1 cellular context compared by ENCODE assay signal in the genomic region with DNA sequence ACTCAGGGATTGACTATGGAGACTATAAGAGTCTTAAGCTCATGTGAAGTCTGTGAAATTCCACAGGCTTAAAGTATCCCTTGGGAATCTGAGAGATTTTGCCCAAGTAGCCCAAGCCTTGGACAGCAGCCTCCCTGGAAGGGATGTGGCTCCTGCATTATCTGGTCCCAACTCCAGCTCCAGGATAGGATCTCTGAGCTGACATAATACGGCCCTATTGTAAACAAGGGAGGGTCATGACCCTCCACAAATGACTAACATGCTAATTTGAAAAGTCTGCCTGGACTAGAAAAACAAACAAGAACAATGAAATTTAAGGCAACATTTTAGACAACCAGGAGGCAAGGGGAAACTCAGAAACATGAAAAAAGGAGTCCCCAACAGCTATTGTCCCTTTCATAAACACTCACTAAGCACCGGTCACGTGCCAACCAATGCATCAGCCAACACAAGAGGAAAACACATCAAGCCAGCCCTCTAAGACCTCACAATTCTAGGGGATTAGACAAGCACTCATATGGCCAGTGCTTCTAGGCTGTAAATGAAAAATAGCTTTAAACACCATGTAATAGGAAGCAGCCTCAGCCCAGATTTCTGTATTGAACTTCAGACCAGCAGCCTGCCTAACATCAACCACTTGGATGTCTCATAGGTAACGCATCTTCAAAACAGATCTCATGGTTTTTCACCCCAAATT.
TF ChIP-seq lines count a peak whose summit lies in the region.

No MANE protein-coding gene starts in this region.

TF ChIP-seq in GM23338, 12 proteins besides CTCF, POLR2A, EP300 and RAD21 (continued from another document):
- TF ChIP-seq, protein P1, sequence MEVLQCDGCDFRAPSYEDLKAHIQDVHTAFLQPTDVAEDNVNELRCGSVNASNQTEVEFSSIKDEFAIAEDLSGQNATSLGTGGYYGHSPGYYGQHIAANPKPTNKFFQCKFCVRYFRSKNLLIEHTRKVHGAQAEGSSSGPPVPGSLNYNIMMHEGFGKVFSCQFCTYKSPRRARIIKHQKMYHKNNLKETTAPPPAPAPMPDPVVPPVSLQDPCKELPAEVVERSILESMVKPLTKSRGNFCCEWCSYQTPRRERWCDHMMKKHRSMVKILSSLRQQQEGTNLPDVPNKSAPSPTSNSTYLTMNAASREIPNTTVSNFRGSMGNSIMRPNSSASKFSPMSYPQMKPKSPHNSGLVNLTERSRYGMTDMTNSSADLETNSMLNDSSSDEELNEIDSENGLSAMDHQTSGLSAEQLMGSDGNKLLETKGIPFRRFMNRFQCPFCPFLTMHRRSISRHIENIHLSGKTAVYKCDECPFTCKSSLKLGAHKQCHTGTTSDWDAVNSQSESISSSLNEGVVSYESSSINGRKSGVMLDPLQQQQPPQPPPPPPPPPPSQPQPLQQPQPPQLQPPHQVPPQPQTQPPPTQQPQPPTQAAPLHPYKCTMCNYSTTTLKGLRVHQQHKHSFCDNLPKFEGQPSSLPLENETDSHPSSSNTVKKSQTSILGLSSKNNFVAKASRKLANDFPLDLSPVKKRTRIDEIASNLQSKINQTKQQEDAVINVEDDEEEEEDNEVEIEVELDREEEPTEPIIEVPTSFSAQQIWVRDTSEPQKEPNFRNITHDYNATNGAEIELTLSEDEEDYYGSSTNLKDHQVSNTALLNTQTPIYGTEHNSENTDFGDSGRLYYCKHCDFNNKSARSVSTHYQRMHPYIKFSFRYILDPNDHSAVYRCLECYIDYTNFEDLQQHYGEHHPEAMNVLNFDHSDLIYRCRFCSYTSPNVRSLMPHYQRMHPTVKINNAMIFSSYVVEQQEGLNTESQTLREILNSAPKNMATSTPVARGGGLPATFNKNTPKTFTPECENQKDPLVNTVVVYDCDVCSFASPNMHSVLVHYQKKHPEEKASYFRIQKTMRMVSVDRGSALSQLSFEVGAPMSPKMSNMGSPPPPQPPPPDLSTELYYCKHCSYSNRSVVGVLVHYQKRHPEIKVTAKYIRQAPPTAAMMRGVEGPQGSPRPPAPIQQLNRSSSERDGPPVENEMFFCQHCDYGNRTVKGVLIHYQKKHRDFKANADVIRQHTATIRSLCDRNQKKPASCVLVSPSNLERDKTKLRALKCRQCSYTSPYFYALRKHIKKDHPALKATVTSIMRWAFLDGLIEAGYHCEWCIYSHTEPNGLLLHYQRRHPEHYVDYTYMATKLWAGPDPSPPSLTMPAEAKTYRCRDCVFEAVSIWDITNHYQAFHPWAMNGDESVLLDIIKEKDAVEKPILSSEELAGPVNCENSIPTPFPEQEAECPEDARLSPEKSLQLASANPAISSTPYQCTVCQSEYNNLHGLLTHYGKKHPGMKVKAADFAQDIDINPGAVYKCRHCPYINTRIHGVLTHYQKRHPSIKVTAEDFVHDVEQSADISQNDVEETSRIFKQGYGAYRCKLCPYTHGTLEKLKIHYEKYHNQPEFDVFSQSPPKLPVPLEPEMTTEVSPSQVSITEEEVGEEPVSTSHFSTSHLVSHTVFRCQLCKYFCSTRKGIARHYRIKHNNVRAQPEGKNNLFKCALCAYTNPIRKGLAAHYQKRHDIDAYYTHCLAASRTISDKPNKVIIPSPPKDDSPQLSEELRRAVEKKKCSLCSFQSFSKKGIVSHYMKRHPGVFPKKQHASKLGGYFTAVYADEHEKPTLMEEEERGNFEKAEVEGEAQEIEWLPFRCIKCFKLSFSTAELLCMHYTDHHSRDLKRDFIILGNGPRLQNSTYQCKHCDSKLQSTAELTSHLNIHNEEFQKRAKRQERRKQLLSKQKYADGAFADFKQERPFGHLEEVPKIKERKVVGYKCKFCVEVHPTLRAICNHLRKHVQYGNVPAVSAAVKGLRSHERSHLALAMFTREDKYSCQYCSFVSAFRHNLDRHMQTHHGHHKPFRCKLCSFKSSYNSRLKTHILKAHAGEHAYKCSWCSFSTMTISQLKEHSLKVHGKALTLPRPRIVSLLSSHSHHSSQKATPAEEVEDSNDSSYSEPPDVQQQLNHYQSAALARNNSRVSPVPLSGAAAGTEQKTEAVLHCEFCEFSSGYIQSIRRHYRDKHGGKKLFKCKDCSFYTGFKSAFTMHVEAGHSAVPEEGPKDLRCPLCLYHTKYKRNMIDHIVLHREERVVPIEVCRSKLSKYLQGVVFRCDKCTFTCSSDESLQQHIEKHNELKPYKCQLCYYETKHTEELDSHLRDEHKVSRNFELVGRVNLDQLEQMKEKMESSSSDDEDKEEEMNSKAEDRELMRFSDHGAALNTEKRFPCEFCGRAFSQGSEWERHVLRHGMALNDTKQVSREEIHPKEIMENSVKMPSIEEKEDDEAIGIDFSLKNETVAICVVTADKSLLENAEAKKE (CRISPR knock-in tag; IDR thresholded peaks at IDR 0.05): no peak
- TF ChIP-seq POLR2AphosphoS5 (IDR thresholded peaks at IDR 0.05; ENCODE audit: low read depth): no peak
- TF ChIP-seq NANOG (IDR thresholded peaks at IDR 0.05; ENCODE audit: borderline replicate concordance): no peak
- TF ChIP-seq JUNB (IDR thresholded peaks at IDR 0.05; ENCODE audit: unreplicated experiment): no peak
- no peak for TF ChIP-seq EZH2 (IDR thresholded peaks at IDR 0.05; ENCODE audit: low read depth, unreplicated experiment)
TF ChIP-seq in GM23338: peak in this region for 0.
